ENCODE assay signal across 19 cellular contexts in the genomic region with DNA sequence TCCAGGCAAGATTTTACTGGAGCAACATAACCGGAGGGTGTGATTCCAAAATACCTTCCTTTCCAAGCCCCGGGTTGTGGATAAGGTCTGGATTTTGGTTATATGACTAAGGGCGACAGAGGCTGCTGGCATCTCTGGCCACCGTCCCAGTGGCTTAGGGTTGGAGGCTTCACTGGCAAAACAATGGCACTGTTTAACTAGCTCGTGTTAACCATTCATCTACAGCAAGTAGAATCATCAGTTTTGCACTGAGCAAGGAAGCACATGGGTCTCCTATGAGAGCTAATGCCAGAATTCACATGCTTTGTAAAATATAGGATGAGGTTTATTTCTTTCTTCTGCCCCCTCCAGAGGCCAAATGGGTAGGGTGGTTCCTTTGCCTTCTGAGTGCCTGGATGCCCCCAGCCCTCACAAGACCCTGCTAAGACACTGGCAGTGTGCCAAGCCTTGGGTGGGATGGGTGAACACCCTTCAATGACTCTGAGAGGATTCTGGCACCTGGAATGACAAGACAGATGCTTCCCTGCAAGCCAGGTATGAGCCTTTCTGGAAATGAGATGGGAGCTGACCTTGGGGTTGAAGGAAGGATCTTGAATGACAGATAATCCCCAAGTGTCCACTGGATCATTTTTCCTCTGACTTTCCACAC. TPM values are rescaled to one million over a fixed set of nuclear protein-coding genes. Genes with fewer than 3 reads are reported as not detected.
A peak's percentile ranks its signal among the peaks of the same experiment; 100 is the strongest.
DNase-seq lines count a peak whose midpoint lies in the region; ATAC-seq, FAIRE-seq and TF ChIP-seq lines count a peak whose summit lies in the region.
"Had no signal": no experiment of that assay in that cellular context is flagged by ENCODE, and none has a peak within 500 bp of the region (broad histone marks: within the 10 kb centered on the region; RNA-seq: fewer than 3 reads in every experiment).

No MANE protein-coding gene starts in this region.

- in situ Hi-C loops in GM12878 (cut with MboI) (no loop called here), HepG2 (cut with HindIII; ENCODE audit: extremely low pct_ligation_motif_present, low pct_unique_long_range_greater_than_20kb) (no loop called here)

- TF ChIP-seq CTCF in natural killer cell (IDR thresholded peaks at IDR 0.05) (no peak), GM12878 (IDR thresholded peaks at IDR 0.05 in 2 of 3, conservative IDR thresholded peaks at IDR 0.05 in 1 of 3; ENCODE audit: control insufficient read depth in 2 of 3, extremely low read depth in 1 of 3, insufficient read depth in 1 of 3, low read depth in 3 of 3, low read length in 3 of 3) (no peak), HepG2 (CRISPR knock-in tag; IDR thresholded peaks at IDR 0.05) (no peak), vagina (IDR thresholded peaks at IDR 0.05) (no peak)

- H3K9ac ChIP-seq in GM12878 (ENCODE audit: control insufficient read depth, insufficient read depth, low read length), result no peak overlapping the region
- no peak overlapping the region for H3K9ac ChIP-seq in HepG2 (ENCODE audit: insufficient read depth, low read depth, low read length)

- POLR2A ChIA-PET in GM12878 (lab: Charles Lee), result no interaction called here
- POLR2A ChIA-PET in HepG2 (lab: Yijun Ruan, JAX), result interaction anchor here (2.2 to 6.6 kb wide), 5 partner anchors 8 to 37 kb away, joined by 11 to 52 read pairs (median 21); partner anchors contain the start of gene DHCR24

- H3K27me3 Mint-ChIP-seq in natural killer cell treated with Interleukin-12 subunit alpha and Interleukin-12 subunit beta and Interleukin-15 and Interleukin-18, amount 100 ng/mL, for 72 hours, result no peaks in the 10 kb centered on the region
- no peaks in the 10 kb centered on the region for H3K27me3 Mint-ChIP-seq in natural killer cell (ENCODE audit: low read depth in 2 of 2)
- H3K27me3 Mint-ChIP-seq: activated naive CD8-positive, alpha-beta T cell had no signal

- no peaks in the 10 kb centered on the region for H3K9me3 ChIP-seq in GM12878 (replicated peaks; ENCODE audit: control insufficient read depth, insufficient read depth, low read length)
- H3K9me3 ChIP-seq in HepG2 (ENCODE audit: low read length), result no peaks in the 10 kb centered on the region
- H3K9me3 ChIP-seq in vagina, result no peaks in the 10 kb centered on the region
- H3K9me3 ChIP-seq: uterus had no signal

- H3K79me2 ChIP-seq in GM12878 (ENCODE audit: control insufficient read depth, insufficient read depth, low read length) (no peaks in the 10 kb centered on the region), HepG2 (ENCODE audit: insufficient read depth, low read length) (no peaks in the 10 kb centered on the region)

- ATAC-seq in natural killer cell treated with Interleukin-12 subunit alpha and Interleukin-12 subunit beta and Interleukin-15 and Interleukin-18, amount 100 ng/mL, for 72 hours, result no peak
- ATAC-seq in natural killer cell (no peak), GM12878 (no peak), HepG2 (no peak), HG03432 (IDR thresholded peaks at IDR 0.05; ENCODE audit: unreplicated experiment) (no peak), HG03095 (IDR thresholded peaks at IDR 0.05; ENCODE audit: unreplicated experiment) (no peak)
- ATAC-seq: activated CD4-positive, CD25-positive, alpha-beta regulatory T cell treated with anti-CD3 and anti-CD28 coated beads, Interleukin-2, amount 50 U/mL, for 24 hours; GM23338 had no signal

- TF ChIP-seq RAD21 in GM12878 (IDR thresholded peaks at IDR 0.05; ENCODE audit: insufficient read depth, low read depth, low read length), result no peak
- TF ChIP-seq RAD21 in HepG2 (CRISPR knock-in tag; IDR thresholded peaks at IDR 0.05), result no peak

- no peaks in the 10 kb centered on the region for H3K27me3 ChIP-seq in GM12878 (replicated peaks in 1 of 2; ENCODE audit: control insufficient read depth in 2 of 2, insufficient read depth in 2 of 2, low read length in 1 of 2)
- no peaks in the 10 kb centered on the region for H3K27me3 ChIP-seq in HepG2 (ENCODE audit: control insufficient read depth in 1 of 2, insufficient read depth in 2 of 2, low read length in 2 of 2)
- H3K27me3 ChIP-seq in vagina, result no peaks in the 10 kb centered on the region
- H3K27me3 ChIP-seq: uterus had no signal

- H3K27ac ChIP-seq in GM12878 (ENCODE audit: control insufficient read depth, insufficient read depth), result no peak overlapping the region
- no peak overlapping the region for H3K27ac ChIP-seq in HepG2 (ENCODE audit: extremely low read length, insufficient read depth, low read length)
- H3K27ac ChIP-seq in vagina, result peak overlapping the region; percentile 84
- H3K27ac ChIP-seq: uterus had no signal

- DNase-seq in natural killer cell treated with Interleukin-12 subunit alpha and Interleukin-12 subunit beta and Interleukin-15 and Interleukin-18, amount 100 ng/mL, for 72 hours (ENCODE audit: low spot score), result peak; percentile 20
- no peak for DNase-seq in natural killer cell
- no peak for DNase-seq in GM12878 (ENCODE audit: low read depth, low spot score)
- DNase-seq in HepG2 (ENCODE audit: low spot score), result no peak
- DNase-seq in vagina (ENCODE audit: extremely low spot score in 2 of 2), result no peak
- no peak for DNase-seq in MV-4-11 (lab: John Stamatoyannopoulos, UW)
- DNase-seq: COR-L47, KG1, NCI-H510A, OCI-M1, retina, uterus had no signal

- TF ChIP-seq POLR2A in GM12878 (IDR thresholded peaks at IDR 0.05; ENCODE audit: low read depth, low read length) (no peak), HepG2 (IDR thresholded peaks at IDR 0.05; ENCODE audit: insufficient read depth in 1 of 2, low read depth in 2 of 2, low read length in 2 of 2) (no peak), vagina (IDR thresholded peaks at IDR 0.05) (no peak)

- 75% methylated on average over 5 of the region's 5 CpGs for WGBS in GM12878 (ENCODE audit: insufficient coverage, insufficient replicate concordance, low lambda C conversion rate, missing lambda C conversion rate)
- 95% methylated on average over 5 of the region's 5 CpGs for WGBS in HepG2 (ENCODE audit: low lambda C conversion rate)

- SMC1A ChIA-PET in GM12878 (lab: Charles Lee; ENCODE audit: uncharacterized antibody, unreplicated experiment), result no interaction called here

- no peaks in the 10 kb centered on the region for H3K9me3 Mint-ChIP-seq in natural killer cell treated with Interleukin-12 subunit alpha and Interleukin-12 subunit beta and Interleukin-15 and Interleukin-18, amount 100 ng/mL, for 72 hours
- no peaks in the 10 kb centered on the region for H3K9me3 Mint-ChIP-seq in natural killer cell
- H3K9me3 Mint-ChIP-seq: GM23338 had no signal

- TSS peak; percentile 27 for BruUV-seq in GM12878 (replicated peaks; lab: Mats Ljungman, UMichigan)
- TSS peak; percentile 25 for BruUV-seq in HepG2 (replicated peaks; lab: Mats Ljungman, UMichigan)

- H3K4me3 Mint-ChIP-seq in natural killer cell treated with Interleukin-12 subunit alpha and Interleukin-12 subunit beta and Interleukin-15 and Interleukin-18, amount 100 ng/mL, for 72 hours, result no peak overlapping the region
- no peak overlapping the region for H3K4me3 Mint-ChIP-seq in natural killer cell
- H3K4me3 Mint-ChIP-seq: activated naive CD8-positive, alpha-beta T cell; GM23338 had no signal

- H3K4me2 ChIP-seq in GM12878 (ENCODE audit: control insufficient read depth, insufficient read depth) (no peak overlapping the region), HepG2 (ENCODE audit: low read depth, low read length) (no peak overlapping the region)
- H3K4me2 ChIP-seq: GM23338 had no signal

- peaks cover 6% of the 10 kb centered on the region for H3K36me3 Mint-ChIP-seq in natural killer cell treated with Interleukin-12 subunit alpha and Interleukin-12 subunit beta and Interleukin-15 and Interleukin-18, amount 100 ng/mL, for 72 hours
- no peaks in the 10 kb centered on the region for H3K36me3 Mint-ChIP-seq in natural killer cell

- H3K4me1 Mint-ChIP-seq in natural killer cell treated with Interleukin-12 subunit alpha and Interleukin-12 subunit beta and Interleukin-15 and Interleukin-18, amount 100 ng/mL, for 72 hours (ENCODE audit: low read depth in 2 of 2), result peaks cover 0 to 6% of the 10 kb centered on the region in 2 donors
- peaks cover 0 to 9% of the 10 kb centered on the region in 2 donors for H3K4me1 Mint-ChIP-seq in natural killer cell
- H3K4me1 Mint-ChIP-seq: GM23338 had no signal

- no peak for FAIRE-seq in GM12878 (lab: Jason Lieb, UNC)
- no peak for FAIRE-seq in HepG2 (lab: Jason Lieb, UNC)
- FAIRE-seq: A204.1 had no signal

- H2AFZ ChIP-seq in GM12878 (ENCODE audit: control insufficient read depth, low read depth, low read length) (no peak overlapping the region), HepG2 (ENCODE audit: low read length) (no peak overlapping the region)
- H2AFZ ChIP-seq: GM23338 had no signal

- RAD21 ChIA-PET in GM12878 (lab: Charles Lee; ENCODE audit: unreplicated experiment), result no interaction called here

- intact Hi-C loops in natural killer cell (cut with micrococcal nuclease), result no loop called here
- intact Hi-C loops in GM12878 (cut with micrococcal nuclease; ENCODE audit: unreplicated experiment), result no loop called here
- intact Hi-C loops in HepG2 (cut with micrococcal nuclease; ENCODE audit: unreplicated experiment), result no loop called here
- intact Hi-C loops in vagina (cut with DNase I), result no loop called here

- CTCF ChIA-PET in GM12878 (lab: Yijun Ruan, JAX) (no interaction called here), HepG2 (lab: Yijun Ruan, JAX; ENCODE audit: low intra/inter-chr PET ratio, low total read pairs) (no interaction called here)

- H3K36me3 ChIP-seq in GM12878 (ENCODE audit: control insufficient read depth in 2 of 2, insufficient read depth in 2 of 2, low read length in 1 of 2) (peaks cover 32 to 46% of the 10 kb centered on the region in 2 experiments), HepG2 (replicated peaks in 1 of 2; ENCODE audit: control insufficient read depth in 1 of 2, insufficient read depth in 2 of 2, low read length in 2 of 2) (peaks cover 50 to 58% of the 10 kb centered on the region in 2 experiments), vagina (peaks cover 0 to 5% of the 10 kb centered on the region in 2 donors)
- H3K36me3 ChIP-seq: uterus had no signal

- no peaks in the 10 kb centered on the region for H4K20me1 ChIP-seq in GM12878 (ENCODE audit: control insufficient read depth, insufficient read depth)
- H4K20me1 ChIP-seq in HepG2 (ENCODE audit: insufficient read depth, low read length), result peaks cover 44% of the 10 kb centered on the region

- H3K4me1 ChIP-seq in GM12878 (ENCODE audit: control insufficient read depth, insufficient read depth, low read length) (no peaks in the 10 kb centered on the region), HepG2 (ENCODE audit: insufficient read depth, low read length) (peaks cover 7% of the 10 kb centered on the region; the same call in 1 of the 2 replicates), vagina (peaks cover 33% of the 10 kb centered on the region)
- H3K4me1 ChIP-seq: uterus had no signal

- H3K27ac Mint-ChIP-seq in natural killer cell treated with Interleukin-12 subunit alpha and Interleukin-12 subunit beta and Interleukin-15 and Interleukin-18, amount 100 ng/mL, for 72 hours, result no peak overlapping the region
- no peak overlapping the region for H3K27ac Mint-ChIP-seq in natural killer cell
- H3K27ac Mint-ChIP-seq: activated naive CD8-positive, alpha-beta T cell; GM23338 had no signal

- TF ChIP-seq EP300 in GM12878 (IDR thresholded peaks at IDR 0.05; ENCODE audit: borderline replicate concordance in 1 of 2, control insufficient read depth in 1 of 2, low read depth in 2 of 2, low read length in 2 of 2) (no peak), HepG2 (IDR thresholded peaks at IDR 0.05; ENCODE audit: low read depth in 2 of 2, low read length in 2 of 2) (no peak), HepG2 (CRISPR knock-in tag; IDR thresholded peaks at IDR 0.05; ENCODE audit: borderline replicate concordance) (no peak)

- no peak overlapping the region for H3K4me3 ChIP-seq in GM12878
- H3K4me3 ChIP-seq in HepG2 (replicated peaks in 1 of 3; ENCODE audit: insufficient read depth in 1 of 3, low read depth in 2 of 3, low read length in 3 of 3), result no peak overlapping the region
- no peak overlapping the region for H3K4me3 ChIP-seq in vagina
- H3K4me3 ChIP-seq: GM23338, uterus had no signal

RNA-seq across cellular contexts. Expression of gene DHCR24, which starts 36.8 kb away (rescaled TPM):
- total RNA-seq in natural killer cell treated with Interleukin-12 subunit alpha and Interleukin-12 subunit beta and Interleukin-15 and Interleukin-18, amount 100 ng/mL, for 72 hours, result 100 to 1,000 TPM; 124 to 187 TPM
- total RNA-seq in natural killer cell (10 to 100 TPM in 2 of 3 donors, 1 to 10 TPM in 1; 8.7 to 17.2 (median 10.4) TPM), GM12878 (2014; rRNA removed) (122 and 132 TPM in 2 replicates), GM12878 (2014; rRNA removed; fragmentation: Illumina TruSeq; extraction: Trizol) (72.9 and 78.5 TPM in 2 replicates), GM12878 (2021) (169 and 175 TPM in 2 replicates), HepG2 (2016; rRNA removed; fragmentation: Illumina TruSeq; extraction: Trizol) (250 and 448 TPM in 2 replicates), vagina (141 TPM)
- 105 and 147 TPM in 2 replicates for total RNA-seq in GM12878 (2013; cell fraction: nucleolus; rRNA removed)
- 43.3 TPM for polyA plus RNA-seq in GM12878 (2011; ENCODE audit: low read depth)
- polyA plus RNA-seq in GM12878 (2011; rRNA removed) (61.8 and 147 TPM in 2 replicates), GM12878 (2014; fragmentation: Illumina TruSeq; extraction: Trizol) (92.6 and 116 TPM in 2 replicates), GM12878 (2014; fragmentation: Nextera tagmentation; extraction: Ambion mirVana) (10 to 100 TPM; 23.3 to 39.3 TPM), GM12878 (2014; rRNA removed) (106 and 110 TPM in 2 replicates), GM12878 (2016; fragmentation: Nextera tagmentation; extraction: Ambion mirVana) (100 to 1,000 TPM; 123 to 128 TPM), HepG2 (2011; rRNA removed) (374 and 484 TPM in 2 replicates)
- 187 and 196 TPM in 2 replicates for polyA plus RNA-seq in GM12878 (2011; cell fraction: cytosol; rRNA removed)
- polyA plus RNA-seq in GM12878 (2011; cell fraction: nucleus; rRNA removed), result 179 and 246 TPM in 2 replicates
- 64.5 and 70.3 TPM in 2 replicates for polyA plus RNA-seq in GM12878 (2012)
- 259 and 370 TPM in 2 replicates for polyA minus RNA-seq in GM12878 (2011; rRNA and poly(A)+ RNA removed)
- polyA minus RNA-seq in GM12878 (2011; cell fraction: cytosol; rRNA and poly(A)+ RNA removed), result 54.5 and 63.7 TPM in 2 replicates
- 94.1 and 148 TPM in 2 replicates for polyA minus RNA-seq in GM12878 (2011; cell fraction: nucleus; rRNA and poly(A)+ RNA removed)
- total RNA-seq in HepG2 (2016; cell fraction: cytosol; rRNA removed; fragmentation: Illumina TruSeq; extraction: Trizol; ENCODE audit: low read depth), result 49.9 and 51.0 TPM in 2 replicates
- 228 and 439 TPM in 2 replicates for total RNA-seq in HepG2 (2016; cell fraction: insoluble cytoplasmic fraction; rRNA removed; fragmentation: Illumina TruSeq; extraction: Trizol)
- total RNA-seq in HepG2 (2016; cell fraction: membrane; rRNA removed; fragmentation: Illumina TruSeq; extraction: Trizol), result 153 and 157 TPM in 2 replicates
- 410 and 468 TPM in 2 replicates for total RNA-seq in HepG2 (2016; cell fraction: nucleus; rRNA removed; fragmentation: Illumina TruSeq; extraction: Trizol)
- 348 and 453 TPM in 2 replicates for polyA plus RNA-seq in HepG2 (2011; cell fraction: cytosol; rRNA removed)
- polyA plus RNA-seq in HepG2 (2011; cell fraction: nucleus; rRNA removed), result 376 and 486 TPM in 2 replicates
- 453 and 672 TPM in 2 replicates for polyA plus RNA-seq in HepG2 (2012)
- polyA plus RNA-seq in HepG2 (2016; cell fraction: cytosol; fragmentation: Illumina TruSeq; extraction: Trizol; ENCODE audit: low read depth), result 36.9 and 39.3 TPM in 2 replicates
- 202 and 215 TPM in 2 replicates for polyA plus RNA-seq in HepG2 (2016; cell fraction: insoluble cytoplasmic fraction; fragmentation: Illumina TruSeq; extraction: Trizol; ENCODE audit: low read depth)
- polyA plus RNA-seq in HepG2 (2016; cell fraction: membrane; fragmentation: Illumina TruSeq; extraction: Trizol; ENCODE audit: low read depth), result 86.7 and 89.8 TPM in 2 replicates
- polyA plus RNA-seq in HepG2 (2016; cell fraction: nucleus; fragmentation: Illumina TruSeq; extraction: Trizol; ENCODE audit: insufficient read depth, low read depth), result 516 and 527 TPM in 2 replicates
- 777 and 2,246 TPM in 2 replicates for polyA minus RNA-seq in HepG2 (2011; rRNA and poly(A)+ RNA removed; ENCODE audit: low replicate concordance)
- 316 and 502 TPM in 2 replicates for polyA minus RNA-seq in HepG2 (2011; cell fraction: cytosol; rRNA and poly(A)+ RNA removed)
- 197 and 218 TPM in 2 replicates for polyA minus RNA-seq in HepG2 (2011; cell fraction: nucleus; rRNA and poly(A)+ RNA removed)

RNA-seq across cellular contexts. Expression of gene TTC22, which starts 49.1 kb away (rescaled TPM):
- 1 to 10 TPM; 1.5 to 2.1 TPM for total RNA-seq in natural killer cell treated with Interleukin-12 subunit alpha and Interleukin-12 subunit beta and Interleukin-15 and Interleukin-18, amount 100 ng/mL, for 72 hours
- total RNA-seq in natural killer cell (10 to 100 TPM; 17.8 to 30.8 (median 26.5) TPM), GM12878 (2014; rRNA removed) (3.7 and 4.0 TPM in 2 replicates), GM12878 (2014; rRNA removed; fragmentation: Illumina TruSeq; extraction: Trizol) (1.9 and 2.2 TPM in 2 replicates), GM12878 (2021) (4.2 and 5.1 TPM in 2 replicates), HepG2 (2016; rRNA removed; fragmentation: Illumina TruSeq; extraction: Trizol) (not detected in 2 replicates), vagina (43.5 TPM)
- total RNA-seq in GM12878 (2013; cell fraction: nucleolus; rRNA removed), result 3.4 and 3.8 TPM in 2 replicates
- 1.1 TPM for polyA plus RNA-seq in GM12878 (2011; ENCODE audit: low read depth)
- polyA plus RNA-seq in GM12878 (2011; rRNA removed) (0.35 and 0.72 TPM in 2 replicates), GM12878 (2014; fragmentation: Illumina TruSeq; extraction: Trizol) (3.0 TPM in 2 replicates), GM12878 (2014; fragmentation: Nextera tagmentation; extraction: Ambion mirVana) (under 1 TPM; 0.64 to 0.89 TPM), GM12878 (2014; rRNA removed) (3.4 and 3.6 TPM in 2 replicates), GM12878 (2016; fragmentation: Nextera tagmentation; extraction: Ambion mirVana) (1 to 10 TPM; 1.1 to 1.9 TPM), HepG2 (2011; rRNA removed) (not detected in 2 replicates)
- 0.92 and 1.1 TPM in 2 replicates for polyA plus RNA-seq in GM12878 (2011; cell fraction: cytosol; rRNA removed)
- 1.8 and 2.2 TPM in 2 replicates for polyA plus RNA-seq in GM12878 (2011; cell fraction: nucleus; rRNA removed)
- polyA plus RNA-seq in GM12878 (2012), result 1.5 and 1.7 TPM in 2 replicates
- 0.82 and 1.0 TPM in 2 replicates for polyA minus RNA-seq in GM12878 (2011; rRNA and poly(A)+ RNA removed)
- polyA minus RNA-seq in GM12878 (2011; cell fraction: cytosol; rRNA and poly(A)+ RNA removed), result 0.40 and 0.42 TPM in 2 replicates
- polyA minus RNA-seq in GM12878 (2011; cell fraction: nucleus; rRNA and poly(A)+ RNA removed), result 0.48 and 1.5 TPM in 2 replicates
- not detected in 2 replicates for total RNA-seq in HepG2 (2016; cell fraction: cytosol; rRNA removed; fragmentation: Illumina TruSeq; extraction: Trizol; ENCODE audit: low read depth)
- total RNA-seq in HepG2 (2016; cell fraction: insoluble cytoplasmic fraction; rRNA removed; fragmentation: Illumina TruSeq; extraction: Trizol), result not detected in 2 replicates
- not detected in 2 replicates for total RNA-seq in HepG2 (2016; cell fraction: membrane; rRNA removed; fragmentation: Illumina TruSeq; extraction: Trizol)
- total RNA-seq in HepG2 (2016; cell fraction: nucleus; rRNA removed; fragmentation: Illumina TruSeq; extraction: Trizol), result not detected in 2 replicates
- polyA plus RNA-seq in HepG2 (2011; cell fraction: cytosol; rRNA removed), result not detected in 2 replicates
- not detected in 2 replicates for polyA plus RNA-seq in HepG2 (2011; cell fraction: nucleus; rRNA removed)
- polyA plus RNA-seq in HepG2 (2012), result not detected in 2 replicates
- polyA plus RNA-seq in HepG2 (2016; cell fraction: cytosol; fragmentation: Illumina TruSeq; extraction: Trizol; ENCODE audit: low read depth), result not detected in 2 replicates
- not detected in 2 replicates for polyA plus RNA-seq in HepG2 (2016; cell fraction: insoluble cytoplasmic fraction; fragmentation: Illumina TruSeq; extraction: Trizol; ENCODE audit: low read depth)
- not detected in 2 replicates for polyA plus RNA-seq in HepG2 (2016; cell fraction: membrane; fragmentation: Illumina TruSeq; extraction: Trizol; ENCODE audit: low read depth)
- not detected in 2 replicates for polyA plus RNA-seq in HepG2 (2016; cell fraction: nucleus; fragmentation: Illumina TruSeq; extraction: Trizol; ENCODE audit: insufficient read depth, low read depth)
- polyA minus RNA-seq in HepG2 (2011; rRNA and poly(A)+ RNA removed; ENCODE audit: low replicate concordance), result 0.05 TPM in 1 of 2 replicates, not detected in the other
- polyA minus RNA-seq in HepG2 (2011; cell fraction: cytosol; rRNA and poly(A)+ RNA removed), result 1.1 TPM in 1 of 2 replicates, not detected in the other
- polyA minus RNA-seq in HepG2 (2011; cell fraction: nucleus; rRNA and poly(A)+ RNA removed), result not detected in 2 replicates
- total RNA-seq: glomerular endothelial cell had no signal
